Comparison of ENCODE assay signal across 13 cellular contexts in the genomic region with DNA sequence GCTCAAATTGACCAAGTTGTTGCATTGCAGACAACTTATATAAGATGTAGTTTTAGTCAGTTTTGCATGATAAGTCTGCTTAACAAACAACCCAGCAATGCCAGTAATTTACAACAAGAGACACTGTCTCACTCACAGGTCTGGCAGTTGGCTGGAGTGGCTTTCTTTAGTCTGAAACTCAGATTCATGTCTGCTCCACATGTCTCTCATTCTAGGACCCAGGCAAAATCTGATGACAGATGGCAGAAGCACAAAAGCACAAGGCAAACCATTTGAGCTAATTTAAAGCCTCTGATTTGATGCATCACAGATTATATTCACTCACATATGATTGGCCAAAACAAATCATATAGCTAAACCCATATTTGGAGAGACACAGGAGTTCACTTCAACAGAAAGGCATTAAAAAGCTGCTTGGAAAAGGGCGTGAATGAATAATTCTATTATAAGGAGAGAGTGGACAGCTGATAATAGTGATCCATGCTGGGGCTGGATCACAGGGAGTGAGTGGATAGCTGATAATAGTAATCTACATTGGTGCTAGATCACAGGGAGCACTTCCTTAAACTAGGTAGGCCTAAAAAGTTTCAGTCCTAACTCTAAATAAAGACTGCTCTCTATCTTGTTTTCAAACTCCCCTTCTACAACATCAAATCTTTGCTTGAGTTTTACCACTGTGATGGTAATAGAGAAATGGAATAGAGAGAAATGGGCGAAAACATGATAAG.
DNase-seq lines count a peak whose midpoint lies in the region; ATAC-seq and TF ChIP-seq lines count a peak whose summit lies in the region.
"Had no signal": no experiment of that assay in that cellular context is flagged by ENCODE, and none has a peak within 500 bp of the region (broad histone marks: within the 10 kb centered on the region; RNA-seq: fewer than 3 reads in every experiment).

No MANE protein-coding gene starts in this region.

- H3K4me1 Mint-ChIP-seq in neural progenitor cell (peaks cover 11% of the 10 kb centered on the region), Calu3 (ENCODE audit: low read depth, unreplicated experiment) (no peaks in the 10 kb centered on the region)
- H3K4me1 Mint-ChIP-seq: activated naive CD8-positive, alpha-beta T cell treated with anti-CD3 and anti-CD28 coated beads, Interleukin-2, amount 10 ng/mL, durations not matched to agents 7 days and 5 days had no signal

- H3K79me2 ChIP-seq in neural progenitor cell (ENCODE audit: low read depth), result no peaks in the 10 kb centered on the region

- no peak overlapping the region for H3K4me2 ChIP-seq in neural progenitor cell

- H3K27ac Mint-ChIP-seq in neural progenitor cell (no peak overlapping the region), Calu3 (ENCODE audit: unreplicated experiment) (no peak overlapping the region)
- H3K27ac Mint-ChIP-seq: activated naive CD8-positive, alpha-beta T cell treated with anti-CD3 and anti-CD28 coated beads, Interleukin-2, amount 10 ng/mL, durations not matched to agents 7 days and 5 days had no signal

- ATAC-seq in GM19043 (IDR thresholded peaks at IDR 0.05; ENCODE audit: low read depth, unreplicated experiment), result peak; percentile 39
- peak; percentile 49 for ATAC-seq in HG02642 (IDR thresholded peaks at IDR 0.05; ENCODE audit: poor library complexity, unreplicated experiment)
- ATAC-seq in HG03521 (IDR thresholded peaks at IDR 0.05; ENCODE audit: unreplicated experiment), result peak; percentile 42
- ATAC-seq: lower lobe of right lung had no signal

- peak overlapping the region; percentile 15 for H2AFZ ChIP-seq in neural progenitor cell (replicated peaks)

- H3K27ac ChIP-seq in neural progenitor cell, result no peak overlapping the region
- no peak overlapping the region for H3K27ac ChIP-seq in effector memory CD4-positive, alpha-beta T cell (ENCODE audit: insufficient read depth, low read length, poor library complexity, severe bottlenecking)
- H3K27ac ChIP-seq: lower lobe of right lung, spleen had no signal

- H3K27me3 ChIP-seq in neural progenitor cell, result no peaks in the 10 kb centered on the region
- H3K27me3 ChIP-seq in effector memory CD4-positive, alpha-beta T cell (replicated peaks; ENCODE audit: control insufficient read depth, insufficient read depth, low read length, poor library complexity, severe bottlenecking), result no peaks in the 10 kb centered on the region
- H3K27me3 ChIP-seq: spleen had no signal

- TF ChIP-seq CTCF in neural progenitor cell (IDR thresholded peaks at IDR 0.05) (no peak), Calu3 (IDR thresholded peaks at IDR 0.05; ENCODE audit: unreplicated experiment) (no peak)

- no peaks in the 10 kb centered on the region for H3K9me3 ChIP-seq in neural progenitor cell (ENCODE audit: low read depth)
- H3K9me3 ChIP-seq in effector memory CD4-positive, alpha-beta T cell (ENCODE audit: control insufficient read depth, low read length), result no peaks in the 10 kb centered on the region
- H3K9me3 ChIP-seq: lower lobe of right lung, spleen had no signal

- H3K27me3 Mint-ChIP-seq in neural progenitor cell (ENCODE audit: insufficient read depth, low read depth) (no peaks in the 10 kb centered on the region), Calu3 (ENCODE audit: unreplicated experiment) (no peaks in the 10 kb centered on the region)
- H3K27me3 Mint-ChIP-seq: activated naive CD8-positive, alpha-beta T cell treated with anti-CD3 and anti-CD28 coated beads, Interleukin-2, amount 10 ng/mL, durations not matched to agents 7 days and 5 days had no signal

- H3K4me3 Mint-ChIP-seq in neural progenitor cell, result no peak overlapping the region
- H3K4me3 Mint-ChIP-seq in Calu3 (ENCODE audit: low read depth, unreplicated experiment), result no peak overlapping the region
- H3K4me3 Mint-ChIP-seq: activated naive CD8-positive, alpha-beta T cell treated with anti-CD3 and anti-CD28 coated beads, Interleukin-2, amount 10 ng/mL, durations not matched to agents 7 days and 5 days had no signal

- H3K9me3 Mint-ChIP-seq in neural progenitor cell, result peaks cover 10% of the 10 kb centered on the region
- no peaks in the 10 kb centered on the region for H3K9me3 Mint-ChIP-seq in Calu3 (ENCODE audit: low read depth, unreplicated experiment)
- H3K9me3 Mint-ChIP-seq: activated naive CD8-positive, alpha-beta T cell treated with anti-CD3 and anti-CD28 coated beads, Interleukin-2, amount 10 ng/mL, durations not matched to agents 7 days and 5 days had no signal

- no peak overlapping the region for H3K4me3 ChIP-seq in neural progenitor cell
- no peak overlapping the region for H3K4me3 ChIP-seq in effector memory CD4-positive, alpha-beta T cell (ENCODE audit: insufficient read depth, low read depth, low read length, poor library complexity, severe bottlenecking)
- H3K4me3 ChIP-seq: lower lobe of right lung, spleen had no signal

- no TSS peak for BruUV-seq in Calu3 (replicated peaks; lab: Mats Ljungman, UMichigan)

- no peak overlapping the region for H3K9ac ChIP-seq in neural progenitor cell

- H4K20me1 ChIP-seq in neural progenitor cell (ENCODE audit: low read depth), result no peaks in the 10 kb centered on the region

- no peaks in the 10 kb centered on the region for H3F3A ChIP-seq in neural progenitor cell (ENCODE audit: low read depth)

- peaks cover 13% of the 10 kb centered on the region for H3K36me3 Mint-ChIP-seq in neural progenitor cell
- H3K36me3 Mint-ChIP-seq in Calu3 (ENCODE audit: insufficient read depth, unreplicated experiment), result no peaks in the 10 kb centered on the region
- H3K36me3 Mint-ChIP-seq: activated naive CD8-positive, alpha-beta T cell treated with anti-CD3 and anti-CD28 coated beads, Interleukin-2, amount 10 ng/mL, durations not matched to agents 7 days and 5 days had no signal

- intact Hi-C loops in Calu3 (cut with micrococcal nuclease; ENCODE audit: unreplicated experiment), result no loop called here

- DNase-seq in neural progenitor cell (ENCODE audit: low spot score), result no peak
- DNase-seq in Calu3, result no peak
- no peak for DNase-seq in effector memory CD4-positive, alpha-beta T cell
- DNase-seq in LoVo (ENCODE audit: low spot score), result no peak
- no peak for DNase-seq in NCI-H187 (lab: John Stamatoyannopoulos, UW)
- DNase-seq: activated naive CD8-positive, alpha-beta T cell treated with anti-CD3 and anti-CD28 coated beads, Interleukin-2, amount 10 ng/mL, durations not matched to agents 7 days and 5 days; GDM1; lower lobe of right lung; NCI-H510A; spleen had no signal

- no peaks in the 10 kb centered on the region for H3K36me3 ChIP-seq in neural progenitor cell
- H3K36me3 ChIP-seq in effector memory CD4-positive, alpha-beta T cell (ENCODE audit: control insufficient read depth, insufficient read depth, low read length), result no peaks in the 10 kb centered on the region
- H3K36me3 ChIP-seq: lower lobe of right lung, spleen had no signal

- H3K4me1 ChIP-seq in neural progenitor cell, result no peaks in the 10 kb centered on the region
- no peaks in the 10 kb centered on the region for H3K4me1 ChIP-seq in effector memory CD4-positive, alpha-beta T cell (ENCODE audit: control insufficient read depth, insufficient read depth, low read length, poor library complexity, severe bottlenecking)
- H3K4me1 ChIP-seq: lower lobe of right lung, spleen had no signal

- CTCF ChIA-PET in Calu3 (lab: Charles Lee), result no interaction called here
